10 cellular contexts compared by ENCODE assay signal in the genomic region with DNA sequence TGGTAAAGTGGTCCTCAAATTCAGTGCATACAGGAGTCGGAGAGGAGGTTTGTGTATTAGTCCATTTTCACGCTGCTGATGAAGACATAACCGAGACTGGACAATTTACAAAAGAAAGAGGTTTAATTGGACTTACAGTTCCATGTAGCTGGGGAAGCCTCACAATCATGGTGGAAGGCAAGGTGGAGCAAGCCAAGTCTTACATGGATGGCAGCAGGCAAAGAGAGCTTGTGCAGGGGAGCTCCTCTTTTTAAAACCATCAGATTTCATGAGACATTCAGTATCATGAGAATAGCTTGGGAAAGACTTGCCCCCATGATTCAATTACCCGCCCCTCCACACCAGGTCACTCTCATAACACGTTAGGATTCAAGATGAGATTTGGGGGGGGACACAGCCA. TPM values are rescaled to one million over a fixed set of nuclear protein-coding genes. Genes with fewer than 3 reads are reported as not detected.
"Had no signal": no experiment of that assay in that cellular context is flagged by ENCODE, and none has a peak within 500 bp of the region (broad histone marks: within the 10 kb centered on the region; RNA-seq: fewer than 3 reads in every experiment).

No MANE protein-coding gene starts in this region.

RNA-seq across cellular contexts. Expression of a gene that starts 51.3 kb away (rescaled TPM):
- total RNA-seq: OCI-LY7, PC-3, PC-9, Peyer's patch, Right ventricle myocardium inferior, Right ventricle myocardium superior, SJCRH30, SJSA1, SK-MEL-5 had no signal
- polyA plus RNA-seq: SK-N-SH had no signal
